8 cellular contexts compared by ENCODE assay signal in genomic region chr10:28628184-28628893, GRCh38. TPM values are rescaled to one million over a fixed set of nuclear protein-coding genes. Genes with fewer than 3 reads are reported as not detected.
DNase-seq lines count a peak whose midpoint lies in the region; ATAC-seq and TF ChIP-seq lines count a peak whose summit lies in the region.

No MANE protein-coding gene starts in this region.

- peaks cover 5% of the 10 kb centered on the region for H3K27me3 ChIP-seq in CD8-positive, alpha-beta memory T cell (ENCODE audit: insufficient read depth, low read length, poor library complexity, severe bottlenecking)
- H3K27me3 ChIP-seq in foreskin keratinocyte (peaks cover 2% of the 10 kb centered on the region), suprapubic skin (peaks cover 3% of the 10 kb centered on the region)

- no peaks in the 10 kb centered on the region for H3K36me3 ChIP-seq in CD8-positive, alpha-beta memory T cell (ENCODE audit: insufficient read depth, low read length)
- no peaks in the 10 kb centered on the region for H3K36me3 ChIP-seq in suprapubic skin

- H3K27me3 Mint-ChIP-seq in CD8-positive, alpha-beta memory T cell, result peaks cover 8 to 37% of the 10 kb centered on the region in 2 donors
- H3K27me3 Mint-ChIP-seq in activated T-helper 17 cell treated with anti-CD3 and anti-CD28 coated beads, Interleukin-2, amount 50 U/mL, for 72 hours, result peaks cover 8% of the 10 kb centered on the region

- TF ChIP-seq EP300 in suprapubic skin (IDR thresholded peaks at IDR 0.05), result no peak

- TF ChIP-seq POLR2A in suprapubic skin (IDR thresholded peaks at IDR 0.05), result no peak

- peak; percentile 36 to 66 (median 54) for DNase-seq in CD8-positive, alpha-beta memory T cell
- DNase-seq in KBM-7 (peak; percentile 55), RWPE1 (ENCODE audit: low spot score) (peak; percentile 76), foreskin keratinocyte (peak; percentile 26 to 67), nucleus accumbens (lab: John Stamatoyannopoulos, UW) (peak in 52 of 56 donors; percentile 2 to 86 (median 50)), suprapubic skin (ENCODE audit: low spot score in 2 of 2) (peak; percentile 74 to 87)

- H3K4me3 Mint-ChIP-seq in CD8-positive, alpha-beta memory T cell, result peak overlapping the region in 1 of 7 donors; percentile 80
- no peak overlapping the region for H3K4me3 Mint-ChIP-seq in activated T-helper 17 cell treated with anti-CD3 and anti-CD28 coated beads, Interleukin-2, amount 50 U/mL, for 72 hours

- no peak overlapping the region for H3K27ac Mint-ChIP-seq in CD8-positive, alpha-beta memory T cell
- H3K27ac Mint-ChIP-seq in activated T-helper 17 cell treated with anti-CD3 and anti-CD28 coated beads, Interleukin-2, amount 50 U/mL, for 72 hours, result no peak overlapping the region

- peaks cover 14 to 27% (median 14%) of the 10 kb centered on the region in 3 donors for H3K4me1 Mint-ChIP-seq in CD8-positive, alpha-beta memory T cell
- H3K4me1 Mint-ChIP-seq in activated T-helper 17 cell treated with anti-CD3 and anti-CD28 coated beads, Interleukin-2, amount 50 U/mL, for 72 hours, result no peaks in the 10 kb centered on the region

- CTCF ChIA-PET in CD8-positive, alpha-beta memory T cell (lab: Charles Lee), result interaction anchor here (0.6 to 1.6 kb wide), 11 partner anchors 9 to 820 kb away, joined by 3 to 9 read pairs (median 3); no protein-coding TSS in a partner anchor
- CTCF ChIA-PET in RWPE1 (lab: Yijun Ruan, JAX), result interaction anchor here (0.5 to 1.5 kb wide), 4 partner anchors 13 to 678 kb away, joined by 4 to 5 read pairs (median 4); no protein-coding TSS in a partner anchor

- in situ Hi-C loops in KBM-7 (cut with MboI; ENCODE audit: low pct_unique_long_range_greater_than_20kb, low sequenced_read_pairs), result loop anchor here (25.0 kb wide), 1 partner anchor 659 kb away; the partner anchor contains the start of gene LYZL1

- no peaks in the 10 kb centered on the region for H3K4me1 ChIP-seq in CD8-positive, alpha-beta memory T cell (ENCODE audit: insufficient read depth, low read length)
- H3K4me1 ChIP-seq in foreskin keratinocyte (no peaks in the 10 kb centered on the region), suprapubic skin (peaks cover 7% of the 10 kb centered on the region)

- peak; percentile 79 for ATAC-seq in GM21360 (IDR thresholded peaks at IDR 0.05; ENCODE audit: unreplicated experiment)
- ATAC-seq in activated T-helper 17 cell treated with anti-CD3 and anti-CD28 coated beads, Interleukin-2, amount 50 U/mL, for 72 hours (replicated peaks), result peak; percentile 89
- peak; percentile 86 for ATAC-seq in foreskin keratinocyte

- no peak overlapping the region for H3K4me3 ChIP-seq in CD8-positive, alpha-beta memory T cell (ENCODE audit: low read length)
- no peak overlapping the region for H3K4me3 ChIP-seq in suprapubic skin

- H3K9me3 Mint-ChIP-seq in CD8-positive, alpha-beta memory T cell, result no peaks in the 10 kb centered on the region
- H3K9me3 Mint-ChIP-seq in activated T-helper 17 cell treated with anti-CD3 and anti-CD28 coated beads, Interleukin-2, amount 50 U/mL, for 72 hours, result no peaks in the 10 kb centered on the region

- H3K27ac ChIP-seq in CD8-positive, alpha-beta memory T cell (ENCODE audit: low read depth, low read length), result no peak overlapping the region
- H3K27ac ChIP-seq in RWPE1 (no peak overlapping the region), foreskin keratinocyte (no peak overlapping the region), suprapubic skin (no peak overlapping the region)

- POLR2A ChIA-PET in CD8-positive, alpha-beta memory T cell (lab: Charles Lee), result no interaction called here
- POLR2A ChIA-PET in RWPE1 (lab: Yijun Ruan, JAX; ENCODE audit: low non-redundant PET), result no interaction called here

- no peaks in the 10 kb centered on the region for H3K9me3 ChIP-seq in CD8-positive, alpha-beta memory T cell (ENCODE audit: low read length)
- no peaks in the 10 kb centered on the region for H3K9me3 ChIP-seq in suprapubic skin

- 27% methylated on average over 15 of the region's 15 CpGs for WGBS in suprapubic skin

- H3K36me3 Mint-ChIP-seq in CD8-positive, alpha-beta memory T cell, result peaks cover 0 to 2% (median 0%) of the 10 kb centered on the region in 3 donors
- H3K36me3 Mint-ChIP-seq in activated T-helper 17 cell treated with anti-CD3 and anti-CD28 coated beads, Interleukin-2, amount 50 U/mL, for 72 hours (ENCODE audit: low read depth), result no peaks in the 10 kb centered on the region

- peak; percentile 84 for TF ChIP-seq CTCF in RWPE1 (conservative IDR thresholded peaks at IDR 0.05; ENCODE audit: low read depth)
- peak; percentile 87 for TF ChIP-seq CTCF in foreskin keratinocyte (conservative IDR thresholded peaks at IDR 0.05)
- peak; percentile 54 to 84 for TF ChIP-seq CTCF in suprapubic skin (IDR thresholded peaks at IDR 0.05)

RNA-seq across cellular contexts. Expression of gene BAMBI, which starts 49.0 kb away (rescaled TPM):
- total RNA-seq in CD8-positive, alpha-beta memory T cell, result 1 to 10 TPM; 1.4 to 1.7 TPM
- polyA plus RNA-seq in CD8-positive, alpha-beta memory T cell, result 0.56 TPM
- not detected for total RNA-seq in activated T-helper 17 cell treated with anti-CD3 and anti-CD28 coated beads, Interleukin-2, amount 50 U/mL, for 72 hours
- total RNA-seq in foreskin keratinocyte (3.6 and 6.8 TPM in 2 replicates), suprapubic skin (10 to 100 TPM; 10.6 to 16.1 (median 13.0) TPM)
- 2.9 and 6.1 TPM in 2 replicates for polyA plus RNA-seq in foreskin keratinocyte
